ENCODE assay signal across 8 cellular contexts in genomic region chr6:143450453-143451362, GRCh38. TPM values are rescaled to one million over a fixed set of nuclear protein-coding genes. Genes with fewer than 3 reads are reported as not detected.
DNase-seq lines count a peak whose midpoint lies in the region; ATAC-seq lines count a peak whose summit lies in the region.

TSS of gene ADAT2 (minus strand) at chr6:143450695. CDS start at chr6:143450658, 37 bp downstream.
A gene with protein sequence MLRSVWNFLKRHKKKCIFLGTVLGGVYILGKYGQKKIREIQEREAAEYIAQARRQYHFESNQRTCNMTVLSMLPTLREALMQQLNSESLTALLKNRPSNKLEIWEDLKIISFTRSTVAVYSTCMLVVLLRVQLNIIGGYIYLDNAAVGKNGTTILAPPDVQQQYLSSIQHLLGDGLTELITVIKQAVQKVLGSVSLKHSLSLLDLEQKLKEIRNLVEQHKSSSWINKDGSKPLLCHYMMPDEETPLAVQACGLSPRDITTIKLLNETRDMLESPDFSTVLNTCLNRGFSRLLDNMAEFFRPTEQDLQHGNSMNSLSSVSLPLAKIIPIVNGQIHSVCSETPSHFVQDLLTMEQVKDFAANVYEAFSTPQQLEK (plus strand): TSS chr6:143450805. CDS start chr6:143451043, 238 bp downstream.

- peak; percentile 83 for DNase-seq in NCI-H1694 (lab: John Stamatoyannopoulos, UW)
- peak; percentile 88 for DNase-seq in amniotic stem cell (lab: John Stamatoyannopoulos, UW)
- DNase-seq in left cardiac atrium: peak; percentile 94
- DNase-seq in posterior vena cava (ENCODE audit: low spot score): peak; percentile 97
- peak; percentile 93 for DNase-seq in ureter (ENCODE audit: low spot score)

- ATAC-seq in GM18498 (IDR thresholded peaks at IDR 0.05; ENCODE audit: unreplicated experiment) (peak; percentile 97), HG02885 (IDR thresholded peaks at IDR 0.05; ENCODE audit: poor library complexity, unreplicated experiment) (peak; percentile 97), left cardiac atrium (peak; percentile 99 to 100)

- intact Hi-C loops in T-helper 1 cell treated with Interleukin-12 subunit alpha and Interleukin-12 subunit beta and Interleukin-4 antibody, amounts not matched to agents 30 ng/mL and 1 ng/mL, for 36 hours (cut with micrococcal nuclease): loop anchor here (1.0 to 5.0 kb wide), 15 partner anchors 9 to 1303 kb away; partner anchors contain the start of genes AIG1, FUCA2, LTV1 and NMBR
- intact Hi-C loops in left cardiac atrium (cut with DNase I): no loop called here
- intact Hi-C loops in posterior vena cava (cut with DNase I): no loop called here

RNA-seq across cellular contexts. Expression of gene ADAT2, which starts in this region (rescaled TPM):
- total RNA-seq in T-helper 1 cell treated with Interleukin-12 subunit alpha and Interleukin-12 subunit beta and Interleukin-4 antibody, amounts not matched to agents 30 ng/mL and 1 ng/mL, for 36 hours: 19.5 and 22.6 TPM in 2 replicates
- total RNA-seq in left cardiac atrium (1 to 10 TPM; 1.9 to 2.9 TPM), posterior vena cava (1 to 10 TPM; 5.1 to 6.3 TPM), ureter (19.7 TPM)

RNA-seq across cellular contexts. Expression of the second gene that starts in this region (rescaled TPM):
- total RNA-seq in T-helper 1 cell treated with Interleukin-12 subunit alpha and Interleukin-12 subunit beta and Interleukin-4 antibody, amounts not matched to agents 30 ng/mL and 1 ng/mL, for 36 hours: 13.0 and 17.2 TPM in 2 replicates
- total RNA-seq in left cardiac atrium (10 to 100 TPM; 19.1 to 21.7 TPM), posterior vena cava (10 to 100 TPM; 21.3 to 24.2 TPM), ureter (35.7 TPM)

Comparison
In these comparisons a context has a peak if more than half of its experiments do, and no peak if none do; other contexts are left out.
1. Peak in every context shown above with its lines: DNase-seq and ATAC-seq.